ENCODE assay signal across 8 cellular contexts in genomic region chrX:63755892-63756291, GRCh38. TPM values are rescaled to one million over a fixed set of nuclear protein-coding genes. Genes with fewer than 3 reads are reported as not detected.
DNase-seq lines count a peak whose midpoint lies in the region; ATAC-seq, FAIRE-seq and TF ChIP-seq lines count a peak whose summit lies in the region.

No MANE protein-coding gene starts in this region.

- TF ChIP-seq POLR2A in stomach (IDR thresholded peaks at IDR 0.05) = no peak

- 16 to 61% (median 47%) methylated on average over 1 of the region's 1 CpG for WGBS in stomach, 5 donors

- no peak for TF ChIP-seq CTCF in epithelial cell of esophagus (IDR thresholded peaks at IDR 0.05; ENCODE audit: insufficient read depth, low read depth, low read length, missing control alignments)
- TF ChIP-seq CTCF in stomach (IDR thresholded peaks at IDR 0.05) = no peak
- TF ChIP-seq CTCF in D721Med (IDR thresholded peaks at IDR 0.05; ENCODE audit: insufficient read depth, missing control alignments) = no peak

- intact Hi-C loops in activated CD4-positive, alpha-beta T cell treated with anti-CD3 and anti-CD28 coated beads, Interleukin-2, amount 10 ng/mL, durations not matched to agents 24 days and 14 days (cut with micrococcal nuclease) = loop anchor here (1.0 to 10.0 kb wide), 5 partner anchors 10 to 1776 kb away; partner anchors contain the start of genes AMER1, LAS1L and SPIN4
- intact Hi-C loops in stomach (cut with DNase I; ENCODE audit: low total_unique reads) (no loop called here), posterior cingulate gyrus (cut with DNase I) (no loop called here)

- FAIRE-seq in D721Med (lab: Jason Lieb, UNC) = no peak

- no peak for ATAC-seq in HG03196 (IDR thresholded peaks at IDR 0.05; ENCODE audit: unreplicated experiment)

- H3K27ac ChIP-seq in stomach = peak overlapping the region in 4 of 5 donors; percentile 89 to 95 (median 92)

- DNase-seq in activated CD4-positive, alpha-beta T cell treated with anti-CD3 and anti-CD28 coated beads, Interleukin-2, amount 10 ng/mL, durations not matched to agents 24 days and 14 days = no peak
- DNase-seq in activated CD4-positive, alpha-beta T cell treated with anti-CD3 and anti-CD28 coated beads, Interleukin-2, amount 50 U/mL, for 48 hours = no peak
- no peak for DNase-seq in NT2/D1 (ENCODE audit: low read depth, low spot score)
- no peak for DNase-seq in epithelial cell of esophagus (ENCODE audit: low read depth)
- no peak for DNase-seq in stomach
- no peak for DNase-seq in posterior cingulate gyrus
- no peak for DNase-seq in D721Med (ENCODE audit: insufficient read length, low spot score)

- H3K9ac ChIP-seq in NT2/D1 (ENCODE audit: insufficient read length, low read depth) = peak overlapping the region; percentile 46

- no peak overlapping the region for H3K4me3 ChIP-seq in NT2/D1 (ENCODE audit: insufficient read length, low read depth)
- H3K4me3 ChIP-seq in epithelial cell of esophagus (ENCODE audit: low read length) = peak overlapping the region; percentile 63
- H3K4me3 ChIP-seq in stomach = peak overlapping the region in 3 of 4 donors; percentile 52 to 59 (median 53)

- H3K27ac Mint-ChIP-seq in activated CD4-positive, alpha-beta T cell treated with anti-CD3 and anti-CD28 coated beads, Interleukin-2, amount 10 ng/mL, durations not matched to agents 24 days and 14 days = peak overlapping the region; percentile 48

- H3K4me1 ChIP-seq in NT2/D1 (ENCODE audit: insufficient read depth, insufficient read length) (no peaks in the 10 kb centered on the region), stomach (peaks cover 0 to 20% (median 11%) of the 10 kb centered on the region in 4 donors)

- H3K27me3 Mint-ChIP-seq in activated CD4-positive, alpha-beta T cell treated with anti-CD3 and anti-CD28 coated beads, Interleukin-2, amount 10 ng/mL, durations not matched to agents 24 days and 14 days = no peaks in the 10 kb centered on the region

- H3K4me1 Mint-ChIP-seq in activated CD4-positive, alpha-beta T cell treated with anti-CD3 and anti-CD28 coated beads, Interleukin-2, amount 10 ng/mL, durations not matched to agents 24 days and 14 days = peaks cover 35% of the 10 kb centered on the region

- H3K27me3 ChIP-seq in NT2/D1 (ENCODE audit: insufficient read depth, insufficient read length) (no peaks in the 10 kb centered on the region), stomach (no peaks in the 10 kb centered on the region)

- no peaks in the 10 kb centered on the region for H3K36me3 Mint-ChIP-seq in activated CD4-positive, alpha-beta T cell treated with anti-CD3 and anti-CD28 coated beads, Interleukin-2, amount 10 ng/mL, durations not matched to agents 24 days and 14 days (ENCODE audit: low read depth)

- H3K9me3 ChIP-seq in NT2/D1 (ENCODE audit: insufficient read depth, low read length) (no peaks in the 10 kb centered on the region), stomach (no peaks in the 10 kb centered on the region)

- peak overlapping the region; percentile 99 for H3K4me3 Mint-ChIP-seq in activated CD4-positive, alpha-beta T cell treated with anti-CD3 and anti-CD28 coated beads, Interleukin-2, amount 10 ng/mL, durations not matched to agents 24 days and 14 days

- H3K9me3 Mint-ChIP-seq in activated CD4-positive, alpha-beta T cell treated with anti-CD3 and anti-CD28 coated beads, Interleukin-2, amount 10 ng/mL, durations not matched to agents 24 days and 14 days = peaks cover 7% of the 10 kb centered on the region

- H3K36me3 ChIP-seq in NT2/D1 (ENCODE audit: insufficient read depth, insufficient read length, low read length) = peaks cover 6% of the 10 kb centered on the region
- no peaks in the 10 kb centered on the region for H3K36me3 ChIP-seq in stomach

- TF ChIP-seq EP300 in stomach (IDR thresholded peaks at IDR 0.05) = no peak

RNA-seq across cellular contexts. Expression of gene ARHGEF9, which starts 29.1 kb away (rescaled TPM):
- 16.7 and 18.9 TPM in 2 replicates for total RNA-seq in activated CD4-positive, alpha-beta T cell treated with anti-CD3 and anti-CD28 coated beads, Interleukin-2, amount 10 ng/mL, durations not matched to agents 24 days and 14 days
- total RNA-seq in stomach = 100 to 1,000 TPM in 1 of 5 donors, 10 to 100 TPM in 4; 10.3 to 103 (median 35.1) TPM
- 10 to 100 TPM in 2 of 3 donors, 1 to 10 TPM in 1; 7.6 to 12.9 (median 12.1) TPM for polyA plus RNA-seq in stomach
